Comparison of ENCODE assay signal across 15 cellular contexts in genomic region chr6:329888-330691, GRCh38. TPM values are rescaled to one million over a fixed set of nuclear protein-coding genes. Genes with fewer than 3 reads are reported as not detected.
DNase-seq lines count a peak whose midpoint lies in the region; ATAC-seq and TF ChIP-seq lines count a peak whose summit lies in the region.
"Had no signal": no experiment of that assay in that cellular context is flagged by ENCODE, and none has a peak within 500 bp of the region (broad histone marks: within the 10 kb centered on the region; RNA-seq: fewer than 3 reads in every experiment).

No MANE protein-coding gene starts in this region.

- TF ChIP-seq CTCF in GM12874 (IDR thresholded peaks at IDR 0.05; ENCODE audit: insufficient read depth, low read depth, low read length) (peak; percentile 21; the same call in 1 of the 2 replicates), Caco-2 (IDR thresholded peaks at IDR 0.05; ENCODE audit: insufficient read depth in 1 of 2, low read depth in 1 of 2, low read length in 1 of 2, severe bottlenecking in 1 of 2, unreplicated experiment in 1 of 2) (no peak)

- H3K36me3 ChIP-seq in Caco-2 (ENCODE audit: control insufficient read depth, insufficient read depth, low read length), result no peaks in the 10 kb centered on the region

- H3K9me3 ChIP-seq in Caco-2, result no peaks in the 10 kb centered on the region
- H3K9me3 ChIP-seq: esophagus squamous epithelium had no signal

- H3K27me3 ChIP-seq in Caco-2 (replicated peaks; ENCODE audit: control insufficient read depth, insufficient read depth, low read length), result no peaks in the 10 kb centered on the region
- H3K27me3 ChIP-seq: esophagus squamous epithelium had no signal

- no peak overlapping the region for H3K4me3 Mint-ChIP-seq in Caco-2 (ENCODE audit: unreplicated experiment)
- H3K4me3 Mint-ChIP-seq: activated CD4-positive, alpha-beta memory T cell treated with anti-CD3 and anti-CD28 coated beads, Interleukin-2, amount 10 ng/mL, durations not matched to agents 7 days and 5 days; CD8-positive, alpha-beta T cell had no signal

- H3K27ac Mint-ChIP-seq in Caco-2 (ENCODE audit: unreplicated experiment), result no peak overlapping the region
- H3K27ac Mint-ChIP-seq: activated CD4-positive, alpha-beta memory T cell treated with anti-CD3 and anti-CD28 coated beads, Interleukin-2, amount 10 ng/mL, durations not matched to agents 7 days and 5 days; CD8-positive, alpha-beta T cell had no signal

- POLR2A ChIA-PET in Caco-2 (lab: Charles Lee), result no interaction called here

- H3K36me3 Mint-ChIP-seq in Caco-2 (ENCODE audit: insufficient read depth, unreplicated experiment), result no peaks in the 10 kb centered on the region

- CTCF ChIA-PET in Caco-2 (lab: Charles Lee), result no interaction called here

- DNase-seq in KBM-7, result peak; percentile 79
- DNase-seq in fibroblast of gingiva (ENCODE audit: low read depth), result peak; percentile 32
- DNase-seq in sciatic nerve (ENCODE audit: low spot score), result peak; percentile 70
- DNase-seq in hippocampal formation (lab: John Stamatoyannopoulos, UW), result no peak
- DNase-seq in NCI-H146 treated with DMSO at 0.1 percent for 48 hours (lab: John Stamatoyannopoulos, UW; ENCODE audit: unreplicated experiment), result no peak
- no peak for DNase-seq in Caco-2
- DNase-seq: activated CD4-positive, alpha-beta memory T cell treated with anti-CD3 and anti-CD28 coated beads, Interleukin-2, amount 10 ng/mL, durations not matched to agents 7 days and 5 days; activated naive CD4-positive, alpha-beta T cell; CD8-positive, alpha-beta T cell; esophagus squamous epithelium; Kasumi-1; PC-9; T-helper 2 cell had no signal

- no peaks in the 10 kb centered on the region for H3K9me3 Mint-ChIP-seq in Caco-2 (ENCODE audit: unreplicated experiment)
- H3K9me3 Mint-ChIP-seq: activated CD4-positive, alpha-beta memory T cell treated with anti-CD3 and anti-CD28 coated beads, Interleukin-2, amount 10 ng/mL, durations not matched to agents 7 days and 5 days; CD8-positive, alpha-beta T cell had no signal

- H3K27me3 Mint-ChIP-seq in Caco-2 (ENCODE audit: insufficient read depth, unreplicated experiment), result peaks cover 3% of the 10 kb centered on the region
- H3K27me3 Mint-ChIP-seq: activated CD4-positive, alpha-beta memory T cell treated with anti-CD3 and anti-CD28 coated beads, Interleukin-2, amount 10 ng/mL, durations not matched to agents 7 days and 5 days had no signal

- no TSS peak for BruUV-seq in Caco-2 (replicated peaks; lab: Mats Ljungman, UMichigan)

- peak; percentile 79 for ATAC-seq in sciatic nerve
- ATAC-seq: CD8-positive, alpha-beta T cell; right cardiac atrium had no signal

- no peaks in the 10 kb centered on the region for H3K4me1 ChIP-seq in Caco-2

- in situ Hi-C loops in KBM-7 (cut with MboI; ENCODE audit: low pct_unique_long_range_greater_than_20kb, low sequenced_read_pairs), result no loop called here

- intact Hi-C loops in sciatic nerve (cut with DNase I) (no loop called here), Caco-2 (cut with micrococcal nuclease; ENCODE audit: unreplicated experiment) (loop anchor here (5.0 kb wide), 1 partner anchor 38 kb away; the partner anchor contains the start of gene DUSP22)

- no peak overlapping the region for H3K4me3 ChIP-seq in Caco-2 (ENCODE audit: low read depth, low read length)
- H3K4me3 ChIP-seq: esophagus squamous epithelium, PC-9 had no signal

- no peaks in the 10 kb centered on the region for H3K4me1 Mint-ChIP-seq in Caco-2 (ENCODE audit: low read depth, unreplicated experiment)

RNA-seq across cellular contexts. Expression of gene DUSP22, which starts 37.8 kb away (rescaled TPM):
- total RNA-seq in sciatic nerve, result 62.2 TPM
- 17.5 and 18.6 TPM in 2 replicates for total RNA-seq in Caco-2 (2022)

Comparison
In these comparisons a context has a peak if more than half of its experiments do, and no peak if none do; other contexts are left out.
1. DNase-seq: peak in KBM-7 (single experiment), fibroblast of gingiva (single experiment) and sciatic nerve (single experiment); none in hippocampal formation (0 of 2), NCI-H146 treated with DMSO at 0.1 percent for 48 hours (single experiment) and Caco-2 (0 of 2).